In genomic region chr15:50134524-50135024, GRCh38 we compare ENCODE assay signal across 8 cellular contexts. TPM values are rescaled to one million over a fixed set of nuclear protein-coding genes. Genes with fewer than 3 reads are reported as not detected.
A peak's percentile ranks its signal among the peaks of the same experiment; 100 is the strongest.
DNase-seq lines count a peak whose midpoint lies in the region; ATAC-seq and TF ChIP-seq lines count a peak whose summit lies in the region.

No MANE protein-coding gene starts in this region.

- TF ChIP-seq CTCF in MCF 10A (IDR thresholded peaks at IDR 0.05; ENCODE audit: unreplicated experiment), result no peak
- no peak for TF ChIP-seq CTCF in breast epithelium (IDR thresholded peaks at IDR 0.05)
- TF ChIP-seq CTCF in lower lobe of right lung (IDR thresholded peaks at IDR 0.05), result no peak
- TF ChIP-seq CTCF in thyroid gland (IDR thresholded peaks at IDR 0.05), result no peak

- H3K27ac ChIP-seq in breast epithelium, result peak overlapping the region in 1 of 2 donors; percentile 66
- H3K27ac ChIP-seq in lower lobe of right lung, result peak overlapping the region; percentile 37
- H3K27ac ChIP-seq in thyroid gland, result peak overlapping the region in 1 of 3 donors; percentile 44

- no peaks in the 10 kb centered on the region for H3K36me3 Mint-ChIP-seq in MCF 10A (ENCODE audit: insufficient read depth, unreplicated experiment)
- peaks cover 6% of the 10 kb centered on the region for H3K36me3 Mint-ChIP-seq in activated CD8-positive, alpha-beta T cell treated with anti-CD3 and anti-CD28 coated beads, Interleukin-2, amount 10 ng/mL, durations not matched to agents 7 days and 5 days (ENCODE audit: low read depth)

- POLR2A ChIA-PET in MCF 10A (lab: Yijun Ruan, JAX), result interaction anchor here (0.7 to 1.8 kb wide), 6 partner anchors 9 to 1256 kb away, joined by 3 to 5 read pairs (median 3); partner anchors contain the start of genes COPS2 and GALK2
- POLR2A ChIA-PET in activated CD8-positive, alpha-beta T cell treated with anti-CD3 and anti-CD28 coated beads, Interleukin-2, amount 10 ng/mL, durations not matched to agents 7 days and 5 days (lab: Charles Lee), result interaction anchor here (0.8 to 2.1 kb wide), 6 partner anchors 16 to 219 kb away, joined by 3 to 11 read pairs (median 4); partner anchors contain the start of genes ATP8B4 and SLC27A2

- DNase-seq in MCF 10A (ENCODE audit: unreplicated experiment) (peak; percentile 62), breast epithelium (ENCODE audit: low spot score in 2 of 2) (no peak), lower lobe of right lung (no peak), DMS79 (lab: John Stamatoyannopoulos, UW) (no peak), HuH-7.5 (ENCODE audit: low spot score) (no peak), thyroid gland (no peak)
- DNase-seq in activated CD8-positive, alpha-beta T cell treated with anti-CD3 and anti-CD28 coated beads, Interleukin-2, amount 10 ng/mL, durations not matched to agents 7 days and 5 days, result no peak

- H3K4me3 ChIP-seq in breast epithelium, result no peak overlapping the region
- no peak overlapping the region for H3K4me3 ChIP-seq in lower lobe of right lung
- H3K4me3 ChIP-seq in thyroid gland (replicated peaks in 1 of 3), result no peak overlapping the region

- H3K36me3 ChIP-seq in breast epithelium (no peaks in the 10 kb centered on the region), lower lobe of right lung (no peaks in the 10 kb centered on the region), thyroid gland (no peaks in the 10 kb centered on the region)

- intact Hi-C loops in MCF 10A (cut with micrococcal nuclease) (loop anchor here (10.0 kb wide), 1 partner anchor 510 kb away; the partner anchor contains the start of genes DTWD1 and FAM227B), breast epithelium (cut with DNase I; ENCODE audit: low total_unique reads) (no loop called here), lower lobe of right lung (cut with DNase I) (no loop called here), thyroid gland (cut with DNase I) (no loop called here)

- WGBS in thyroid gland, 2 donors, result 12 to 13% methylated on average over 2 of the region's 2 CpGs

- CTCF ChIA-PET in MCF 10A (lab: Yijun Ruan, JAX), result interaction anchor here (0.5 to 3.2 kb wide), 3 partner anchors 11 to 48 kb away, joined by 3 to 11 read pairs (median 3); no protein-coding TSS in a partner anchor
- CTCF ChIA-PET in activated CD8-positive, alpha-beta T cell treated with anti-CD3 and anti-CD28 coated beads, Interleukin-2, amount 10 ng/mL, durations not matched to agents 7 days and 5 days (lab: Charles Lee), result interaction anchor here (1.1 to 4.1 kb wide), 3 partner anchors 16 to 48 kb away, joined by 4 to 26 read pairs (median 5); partner anchors contain the start of gene ATP8B4

- H3K4me3 Mint-ChIP-seq in MCF 10A (ENCODE audit: unreplicated experiment), result peak overlapping the region; percentile 1
- no peak overlapping the region for H3K4me3 Mint-ChIP-seq in activated CD8-positive, alpha-beta T cell treated with anti-CD3 and anti-CD28 coated beads, Interleukin-2, amount 10 ng/mL, durations not matched to agents 7 days and 5 days

- peak overlapping the region; percentile 59 for H3K27ac Mint-ChIP-seq in MCF 10A (ENCODE audit: low read depth, unreplicated experiment)
- peak overlapping the region; percentile 83 for H3K27ac Mint-ChIP-seq in activated CD8-positive, alpha-beta T cell treated with anti-CD3 and anti-CD28 coated beads, Interleukin-2, amount 10 ng/mL, durations not matched to agents 7 days and 5 days

- H3K4me1 ChIP-seq in breast epithelium (no peaks in the 10 kb centered on the region), lower lobe of right lung (peaks cover 15% of the 10 kb centered on the region), thyroid gland (peaks cover 19 to 22% of the 10 kb centered on the region in 2 donors)

- H3K4me1 Mint-ChIP-seq in MCF 10A (ENCODE audit: insufficient read depth, unreplicated experiment), result peaks cover 41% of the 10 kb centered on the region
- peaks cover 40% of the 10 kb centered on the region for H3K4me1 Mint-ChIP-seq in activated CD8-positive, alpha-beta T cell treated with anti-CD3 and anti-CD28 coated beads, Interleukin-2, amount 10 ng/mL, durations not matched to agents 7 days and 5 days (ENCODE audit: low read depth)

- no peaks in the 10 kb centered on the region for H3K9me3 Mint-ChIP-seq in MCF 10A (ENCODE audit: unreplicated experiment)
- H3K9me3 Mint-ChIP-seq in activated CD8-positive, alpha-beta T cell treated with anti-CD3 and anti-CD28 coated beads, Interleukin-2, amount 10 ng/mL, durations not matched to agents 7 days and 5 days (ENCODE audit: insufficient read depth), result peaks cover 6% of the 10 kb centered on the region

- H3K27me3 Mint-ChIP-seq in MCF 10A (ENCODE audit: insufficient read depth, unreplicated experiment), result no peaks in the 10 kb centered on the region
- no peaks in the 10 kb centered on the region for H3K27me3 Mint-ChIP-seq in activated CD8-positive, alpha-beta T cell treated with anti-CD3 and anti-CD28 coated beads, Interleukin-2, amount 10 ng/mL, durations not matched to agents 7 days and 5 days (ENCODE audit: low read depth)

- ATAC-seq in HG03432 (IDR thresholded peaks at IDR 0.05; ENCODE audit: unreplicated experiment) (peak; percentile 85), lower lobe of right lung (peak; percentile 70 to 86)
- peak; percentile 56 for ATAC-seq in activated CD8-positive, alpha-beta T cell treated with anti-CD3 and anti-CD28 coated beads, Interleukin-2, amount 10 ng/mL, durations not matched to agents 7 days and 5 days

- no peaks in the 10 kb centered on the region for H3K27me3 ChIP-seq in breast epithelium
- no peaks in the 10 kb centered on the region for H3K27me3 ChIP-seq in lower lobe of right lung (ENCODE audit: low read depth)
- no peaks in the 10 kb centered on the region for H3K27me3 ChIP-seq in thyroid gland

- H3K9me3 ChIP-seq in breast epithelium (no peaks in the 10 kb centered on the region), lower lobe of right lung (no peaks in the 10 kb centered on the region), thyroid gland (no peaks in the 10 kb centered on the region)

- BruUV-seq in MCF 10A (replicated peaks; lab: Mats Ljungman, UMichigan), result no TSS peak

- TF ChIP-seq POLR2A in breast epithelium (IDR thresholded peaks at IDR 0.05) (no peak), thyroid gland (IDR thresholded peaks at IDR 0.05) (no peak)

RNA-seq across cellular contexts. Expression of gene ATP8B4, which starts 15.5 kb away (rescaled TPM):
- total RNA-seq in MCF 10A (2022) (not detected in 2 replicates), breast epithelium (10 to 100 TPM in 1 of 3 donors, 1 to 10 TPM in 2; 7.9 to 28.3 (median 9.5) TPM), lower lobe of right lung (9.0 TPM), thyroid gland (10 to 100 TPM in 1 of 4 donors, 1 to 10 TPM in 3; 5.2 to 24.3 (median 7.6) TPM)
- 10 to 100 TPM; 35.9 to 39.2 TPM for total RNA-seq in activated CD8-positive, alpha-beta T cell treated with anti-CD3 and anti-CD28 coated beads, Interleukin-2, amount 10 ng/mL, durations not matched to agents 7 days and 5 days

RNA-seq across cellular contexts. Expression of gene SLC27A2, which starts 47.4 kb away (rescaled TPM):
- total RNA-seq in MCF 10A (2022) (0.64 and 0.84 TPM in 2 replicates), breast epithelium (1 to 10 TPM in 2 of 3 donors, under 1 TPM in 1; 0.96 to 5.6 (median 3.5) TPM), lower lobe of right lung (2.9 TPM), thyroid gland (10 to 100 TPM in 1 of 4 donors, 1 to 10 TPM in 3; 1.1 to 10.3 (median 6.6) TPM)
- 10 to 100 TPM; 11.6 to 12.5 TPM for total RNA-seq in activated CD8-positive, alpha-beta T cell treated with anti-CD3 and anti-CD28 coated beads, Interleukin-2, amount 10 ng/mL, durations not matched to agents 7 days and 5 days
